In the genomic region with DNA sequence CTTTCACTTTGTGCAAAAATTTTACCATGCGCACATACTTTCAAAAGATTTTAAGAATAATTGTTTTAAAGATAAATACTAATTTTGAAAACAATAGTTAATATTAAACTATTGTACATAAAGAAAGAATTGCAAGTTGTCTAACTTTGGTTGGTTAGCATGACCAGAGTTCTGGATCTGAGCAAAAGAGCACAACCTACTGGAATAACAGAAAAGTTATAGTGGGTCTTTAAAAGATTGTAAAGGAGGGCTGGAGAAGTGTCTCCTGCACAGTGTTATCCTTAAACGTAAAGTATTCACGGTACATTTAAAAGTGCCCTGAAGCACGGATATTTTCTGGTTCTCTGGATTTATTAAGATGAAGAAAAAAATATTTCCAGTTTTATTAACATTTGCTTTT, we compare ENCODE assay signal across 16 cellular contexts.
"Had no signal": no experiment of that assay in that cellular context is flagged by ENCODE, and none has a peak within 500 bp of the region (broad histone marks: within the 10 kb centered on the region; RNA-seq: fewer than 3 reads in every experiment).

No MANE protein-coding gene starts in this region.

- H3K9me3 Mint-ChIP-seq: activated CD4-positive, alpha-beta memory T cell treated with anti-CD3 and anti-CD28 coated beads for 36 hours; activated T-cell treated with anti-CD3 and anti-CD28 coated beads, Interleukin-2, amount 50 U/mL, for 24 hours had no signal

- H3K27me3 ChIP-seq: pancreas, transverse colon had no signal

- H3K36me3 ChIP-seq: pancreas, transverse colon had no signal

- H3K27me3 Mint-ChIP-seq: activated CD4-positive, alpha-beta T cell treated with anti-CD3 and anti-CD28 coated beads for 36 hours had no signal

- H3K9me3 ChIP-seq: pancreas, transverse colon had no signal

- H3K4me3 Mint-ChIP-seq: activated CD4-positive, alpha-beta memory T cell treated with anti-CD3 and anti-CD28 coated beads for 36 hours; activated CD4-positive, alpha-beta T cell treated with anti-CD3 and anti-CD28 coated beads for 36 hours; activated CD8-positive, alpha-beta memory T cell treated with anti-CD3 and anti-CD28 coated beads, Interleukin-2, amount 10 ng/mL, durations not matched to agents 7 days and 5 days; activated T-cell treated with anti-CD3 and anti-CD28 coated beads, Interleukin-2, amount 50 U/mL, for 24 hours; brain; neural crest cell; stimulated activated naive B cell treated with anti-CD40 and anti-IgM and Interleukin-4, amounts not matched to agents 10 μg/mL and 1 μg/mL and 100 μg/mL, for 72 hours had no signal

- H3K27ac Mint-ChIP-seq: activated CD4-positive, alpha-beta memory T cell treated with anti-CD3 and anti-CD28 coated beads for 36 hours; activated CD4-positive, alpha-beta T cell treated with anti-CD3 and anti-CD28 coated beads for 36 hours; activated CD8-positive, alpha-beta memory T cell treated with anti-CD3 and anti-CD28 coated beads, Interleukin-2, amount 10 ng/mL, durations not matched to agents 7 days and 5 days; activated naive CD4-positive, alpha-beta T cell treated with anti-CD3 and anti-CD28 coated beads, Interleukin-2, amount 50 U/mL, for 72 hours; activated T-cell treated with anti-CD3 and anti-CD28 coated beads, Interleukin-2, amount 50 U/mL, for 24 hours; stimulated activated naive B cell treated with anti-CD40 and anti-IgM and Interleukin-4, amounts not matched to agents 10 μg/mL and 1 μg/mL and 100 μg/mL, for 72 hours had no signal

- H3K36me3 Mint-ChIP-seq: activated CD4-positive, alpha-beta memory T cell treated with anti-CD3 and anti-CD28 coated beads for 36 hours; activated CD8-positive, alpha-beta memory T cell treated with anti-CD3 and anti-CD28 coated beads, Interleukin-2, amount 10 ng/mL, durations not matched to agents 7 days and 5 days; stimulated activated naive B cell treated with anti-CD40 and anti-IgM and Interleukin-4, amounts not matched to agents 10 μg/mL and 1 μg/mL and 100 μg/mL, for 72 hours had no signal

- DNase-seq: activated CD4-positive, alpha-beta memory T cell treated with anti-CD3 and anti-CD28 coated beads for 36 hours; activated CD4-positive, alpha-beta T cell treated with anti-CD3 and anti-CD28 coated beads for 36 hours; activated CD8-positive, alpha-beta memory T cell treated with anti-CD3 and anti-CD28 coated beads, Interleukin-2, amount 10 ng/mL, durations not matched to agents 7 days and 5 days; activated effector memory CD4-positive, alpha-beta T cell treated with anti-CD3 and anti-CD28 coated beads, Interleukin-2, amount 50 U/mL, for 16 hours; activated T-cell treated with anti-CD3 and anti-CD28 coated beads, Interleukin-2, amount 50 U/mL, for 24 hours; effector memory CD4-positive, alpha-beta T cell; kidney glomerular epithelial cell; pancreas; stimulated activated CD4-positive, alpha-beta T cell treated with anti-CD3 and anti-CD28 coated beads, Interleukin-2, amount 100 ng/mL, for 48 hours; stimulated activated naive B cell treated with anti-CD40 and anti-IgM and Interleukin-4, amounts not matched to agents 10 μg/mL and 1 μg/mL and 100 μg/mL, for 72 hours; substantia nigra; transverse colon had no signal

- H3K4me1 Mint-ChIP-seq: activated CD8-positive, alpha-beta memory T cell treated with anti-CD3 and anti-CD28 coated beads, Interleukin-2, amount 10 ng/mL, durations not matched to agents 7 days and 5 days; neural crest cell; stimulated activated naive B cell treated with anti-CD40 and anti-IgM and Interleukin-4, amounts not matched to agents 10 μg/mL and 1 μg/mL and 100 μg/mL, for 72 hours had no signal

- H3K27ac ChIP-seq: epithelial cell of prostate, pancreas, transverse colon had no signal

- H3K4me3 ChIP-seq: pancreas, transverse colon had no signal
